Comparison of ENCODE assay signal across 8 cellular contexts in genomic region chr17:35795007-35795870, GRCh38. TPM values are rescaled to one million over a fixed set of nuclear protein-coding genes. Genes with fewer than 3 reads are reported as not detected.
DNase-seq lines count a peak whose midpoint lies in the region; ATAC-seq and TF ChIP-seq lines count a peak whose summit lies in the region.

TSS of gene MMP28 (minus strand) at chr17:35795641. CDS start at chr17:35795377, 264 bp downstream.

- no peaks in the 10 kb centered on the region for H3K9me3 Mint-ChIP-seq in naive thymus-derived CD8-positive, alpha-beta T cell

- peaks cover 18 to 56% (median 38%) of the 10 kb centered on the region in 4 donors for H3K4me1 Mint-ChIP-seq in naive thymus-derived CD8-positive, alpha-beta T cell

- peak within 1 kb of the TSS; percentile 79 to 92 (median 84) for H3K4me3 Mint-ChIP-seq in naive thymus-derived CD8-positive, alpha-beta T cell

- in situ Hi-C loops in Caki2 (cut with HindIII; ENCODE audit: low pct_unique_long_range_greater_than_20kb, low sequenced_read_pairs) = no loop called here

- H3K27ac ChIP-seq in esophagus squamous epithelium = peak within 1 kb of the TSS; percentile 79 to 88 (median 83)

- no peaks in the 10 kb centered on the region for H3K36me3 ChIP-seq in esophagus squamous epithelium

- H3K4me3 ChIP-seq in esophagus squamous epithelium = peak within 1 kb of the TSS; percentile 55 to 94 (median 72)

- H3K27me3 ChIP-seq in esophagus squamous epithelium = peaks cover 0 to 44% (median 0%) of the 10 kb centered on the region in 4 donors

- peaks cover 12 to 83% (median 43%) of the 10 kb centered on the region in 3 donors for H3K4me1 ChIP-seq in esophagus squamous epithelium

- H3K36me3 Mint-ChIP-seq in naive thymus-derived CD8-positive, alpha-beta T cell = no peaks in the 10 kb centered on the region

- peak within 1 kb of the TSS in 6 of 10 donors; percentile 7 to 70 (median 25) for H3K27ac Mint-ChIP-seq in naive thymus-derived CD8-positive, alpha-beta T cell

- peaks cover 0 to 32% (median 8%) of the 10 kb centered on the region in 5 donors for H3K27me3 Mint-ChIP-seq in naive thymus-derived CD8-positive, alpha-beta T cell

- intact Hi-C loops in esophagus squamous epithelium (cut with DNase I) = no loop called here

- peak in 2 of 4 donors; percentile 69 to 82 for TF ChIP-seq POLR2A in esophagus squamous epithelium (IDR thresholded peaks at IDR 0.05)

- 3 to 4% methylated on average over 7 to 9 of the region's 89 CpGs for WGBS in esophagus squamous epithelium, 2 donors

- no peak for TF ChIP-seq CTCF in esophagus squamous epithelium (IDR thresholded peaks at IDR 0.05)

- DNase-seq in Caki2 (ENCODE audit: low read depth) (peak; percentile 37), NCI-H146 (lab: John Stamatoyannopoulos, UW) (peak; percentile 72), esophagus squamous epithelium (lab: John Stamatoyannopoulos, UW) (no peak), ureter (ENCODE audit: low spot score) (peak; percentile 68)
- peak; percentile 63 for DNase-seq in activated T-cell treated with anti-CD3 and anti-CD28 coated beads, Interleukin-2, amount 50 U/mL, for 1 hour
- peak in 7 of 10 donors; percentile 31 to 57 (median 48) for DNase-seq in naive thymus-derived CD8-positive, alpha-beta T cell

- POLR2A ChIA-PET in naive thymus-derived CD8-positive, alpha-beta T cell (lab: Charles Lee) = interaction anchor here (0.9 to 7.2 kb wide), 5 partner anchors 9 to 31 kb away, joined by 3 to 41 read pairs (median 3); partner anchors contain the start of gene TAF15

- H3K9me3 ChIP-seq in esophagus squamous epithelium = no peaks in the 10 kb centered on the region

- ATAC-seq in naive thymus-derived CD8-positive, alpha-beta T cell = peak; percentile 78 to 85
- ATAC-seq in GM18498 (IDR thresholded peaks at IDR 0.05; ENCODE audit: unreplicated experiment) (no peak), GM21360 (IDR thresholded peaks at IDR 0.05; ENCODE audit: unreplicated experiment) (no peak)

RNA-seq across cellular contexts. Expression of gene MMP28, which starts in this region (rescaled TPM):
- 1.7 TPM in 1 of 2 replicates, not detected in the other for total RNA-seq in Caki2 (2014; rRNA removed; shearing (Covaris generic); ENCODE audit: low replicate concordance)
- total RNA-seq in esophagus squamous epithelium (10 to 100 TPM; 29.1 to 61.0 (median 35.2) TPM), ureter (23.5 TPM)
- 10 to 100 TPM; 15.0 to 15.2 TPM for total RNA-seq in naive thymus-derived CD8-positive, alpha-beta T cell
- polyA plus RNA-seq in naive thymus-derived CD8-positive, alpha-beta T cell = 10 to 100 TPM; 10.0 to 30.1 (median 13.4) TPM

Comparison
In these comparisons a context has a peak if more than half of its experiments do, and no peak if none do; other contexts are left out.
1. ATAC-seq: peak in naive thymus-derived CD8-positive, alpha-beta T cell (2 of 2); none in GM18498 (single experiment) and GM21360 (single experiment).